In the genomic region with DNA sequence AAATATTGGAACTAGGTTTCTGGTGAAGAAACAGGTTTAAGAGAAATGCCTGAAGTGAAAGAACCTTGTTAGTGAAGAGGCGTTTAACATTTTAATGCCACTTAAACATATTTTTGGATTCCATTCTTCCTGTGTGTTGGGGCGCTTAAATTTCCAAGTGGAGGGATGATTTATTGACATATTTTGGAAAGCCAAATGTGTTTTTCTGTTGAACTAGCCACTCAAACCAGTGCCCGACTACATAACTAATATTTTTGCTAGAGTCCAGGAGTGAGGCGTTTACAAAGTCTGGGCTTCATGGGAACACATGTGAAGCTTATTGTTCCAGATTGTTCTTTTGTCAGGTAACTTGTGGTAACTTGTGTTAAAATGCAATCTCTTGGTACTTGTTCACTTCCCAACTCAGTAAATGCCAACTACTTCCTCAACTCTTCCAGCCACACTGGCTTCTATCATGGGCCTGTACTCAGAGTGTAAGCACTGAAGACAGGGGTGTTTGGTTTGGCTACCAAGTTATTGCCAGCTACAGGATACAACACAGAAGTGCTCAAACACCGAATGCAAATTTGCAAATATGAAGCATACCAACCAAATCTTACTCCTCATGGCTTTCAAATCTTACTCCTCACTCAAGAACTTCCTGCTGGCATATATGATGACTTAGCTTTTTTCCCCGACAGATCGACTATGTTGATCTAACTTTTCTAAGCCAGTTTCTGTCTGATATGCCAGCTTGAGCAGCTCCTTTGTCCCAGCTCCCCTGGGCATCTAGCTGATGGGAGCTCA, we compare ENCODE assay signal across 8 cellular contexts. TPM values are rescaled to one million over a fixed set of nuclear protein-coding genes. Genes with fewer than 3 reads are reported as not detected.
DNase-seq lines count a peak whose midpoint lies in the region; ATAC-seq and TF ChIP-seq lines count a peak whose summit lies in the region.

No MANE protein-coding gene starts in this region.

- H3K27ac ChIP-seq in OCI-LY7 (ENCODE audit: low read depth, low read length, poor library complexity, severe bottlenecking), result peak overlapping the region; percentile 90
- peak overlapping the region; percentile 90 for H3K27ac ChIP-seq in osteoblast (ENCODE audit: low read depth, low read length)

- DNase-seq in OCI-LY7 (ENCODE audit: low spot score) (peak; percentile 53), osteoblast (ENCODE audit: insufficient read length, low spot score, missing footprints) (no peak), RPMI8226 (no peak), inferior parietal cortex (ENCODE audit: extremely low spot score) (no peak), NCI-H1417 (lab: John Stamatoyannopoulos, UW) (no peak)
- no peak for DNase-seq in effector memory CD8-positive, alpha-beta T cell

- H3K4me1 ChIP-seq in ES-I3 (ENCODE audit: insufficient read depth, low read length), result peaks cover 10% of the 10 kb centered on the region; the same call in 1 of the 2 replicates
- H3K4me1 ChIP-seq in OCI-LY7 (ENCODE audit: insufficient read depth, low read length, poor library complexity, severe bottlenecking), result peaks cover 63% of the 10 kb centered on the region
- peaks cover 46% of the 10 kb centered on the region for H3K4me1 ChIP-seq in osteoblast (ENCODE audit: insufficient read depth, low read length)

- H3K9me3 Mint-ChIP-seq in effector memory CD8-positive, alpha-beta T cell, result peaks cover 8 to 27% of the 10 kb centered on the region in 2 donors

- H3K27me3 ChIP-seq in osteoblast (ENCODE audit: insufficient read depth, low read length), result no peaks in the 10 kb centered on the region

- no peaks in the 10 kb centered on the region for H3K9me2 ChIP-seq in OCI-LY7 (ENCODE audit: insufficient read depth, low read length)

- POLR2A ChIA-PET in OCI-LY7 (lab: Charles Lee), result interaction anchor here (1.0 to 1.3 kb wide), 5 partner anchors 11 to 234 kb away, joined by 3 to 5 read pairs (median 3); a partner anchor contains a TSS

- H3K9ac ChIP-seq in ES-I3 (ENCODE audit: low read depth, low read length), result peak overlapping the region; percentile 95

- H3K4me2 ChIP-seq in OCI-LY7 (ENCODE audit: low read length) (peak overlapping the region; percentile 95), osteoblast (ENCODE audit: insufficient read depth, low read length) (peak overlapping the region; percentile 93)

- intact Hi-C loops in OCI-LY7 (cut with micrococcal nuclease; ENCODE audit: unreplicated experiment), result loop anchor here (2.0 to 10.0 kb wide), 3 partner anchors 61 to 835 kb away; a partner anchor contains a TSS

- H3K79me2 ChIP-seq in OCI-LY7 (ENCODE audit: insufficient read depth, low read depth, low read length) (peaks cover 94% of the 10 kb centered on the region), osteoblast (ENCODE audit: insufficient read depth, low read length) (peaks cover 91% of the 10 kb centered on the region)

- H2AFZ ChIP-seq in OCI-LY7 (ENCODE audit: low read length) (no peak overlapping the region), osteoblast (ENCODE audit: low read length) (no peak overlapping the region)

- H4K20me1 ChIP-seq in OCI-LY7 (ENCODE audit: insufficient read depth, low read length) (peaks cover 53% of the 10 kb centered on the region), osteoblast (ENCODE audit: insufficient read depth, low read length) (peaks cover 79% of the 10 kb centered on the region)

- H3K4me3 ChIP-seq in OCI-LY7 (ENCODE audit: low read depth, low read length, poor library complexity, severe bottlenecking) (peak overlapping the region; percentile 100), osteoblast (ENCODE audit: insufficient read depth, low read length) (peak overlapping the region; percentile 92)

- H3K9me3 ChIP-seq in ES-I3 (ENCODE audit: control insufficient read depth, insufficient read depth, low read length), result peaks cover 3% of the 10 kb centered on the region; the same call in 1 of the 2 replicates
- H3K9me3 ChIP-seq in OCI-LY7 (ENCODE audit: low read length), result no peaks in the 10 kb centered on the region; the same call in 1 of the 2 replicates
- peaks cover 6% of the 10 kb centered on the region for H3K9me3 ChIP-seq in osteoblast (ENCODE audit: low read depth, low read length)

- no peaks in the 10 kb centered on the region for H3K27me3 Mint-ChIP-seq in effector memory CD8-positive, alpha-beta T cell

- peaks cover 58% of the 10 kb centered on the region for H3K36me3 ChIP-seq in ES-I3 (ENCODE audit: insufficient read depth, low read length)
- peaks cover 75% of the 10 kb centered on the region for H3K36me3 ChIP-seq in OCI-LY7 (ENCODE audit: insufficient read depth, low read length)
- peaks cover 68% of the 10 kb centered on the region for H3K36me3 ChIP-seq in osteoblast (ENCODE audit: insufficient read depth, low read length)

- peaks cover 93% of the 10 kb centered on the region for H3K36me3 Mint-ChIP-seq in effector memory CD8-positive, alpha-beta T cell (ENCODE audit: insufficient read depth)

- H3K4me3 Mint-ChIP-seq in effector memory CD8-positive, alpha-beta T cell, result peak overlapping the region; percentile 86 to 94

- TF ChIP-seq CTCF in OCI-LY7 (conservative IDR thresholded peaks at IDR 0.05; ENCODE audit: low read length) (no peak), osteoblast (IDR thresholded peaks at IDR 0.05; ENCODE audit: extremely low read depth, low read depth, low read length) (no peak)

- peaks cover 72 to 83% of the 10 kb centered on the region in 2 donors for H3K4me1 Mint-ChIP-seq in effector memory CD8-positive, alpha-beta T cell (ENCODE audit: low read depth in 2 of 2)

- CTCF ChIA-PET in OCI-LY7 (lab: Charles Lee; ENCODE audit: unreplicated experiment), result no interaction called here

- ATAC-seq in effector memory CD8-positive, alpha-beta T cell (replicated peaks), result no peak
- ATAC-seq in HG02884 (IDR thresholded peaks at IDR 0.05; ENCODE audit: unreplicated experiment), result no peak

- BruUV-seq in OCI-LY7 (replicated peaks; lab: Mats Ljungman, UMichigan), result no TSS peak

- peak overlapping the region; percentile 98 to 100 for H3K27ac Mint-ChIP-seq in effector memory CD8-positive, alpha-beta T cell

RNA-seq across cellular contexts. Expression of a gene that starts 2.0 kb away (rescaled TPM):
- 14.9 and 15.1 TPM in 2 replicates for total RNA-seq in OCI-LY7 (2014; rRNA removed; shearing (Covaris generic))
- total RNA-seq in OCI-LY7 (2022), result 17.1 and 17.6 TPM in 2 replicates
- total RNA-seq in osteoblast, result 56.6 and 61.5 TPM in 2 replicates
